ENCODE assay signal across 23 cellular contexts in the genomic region with DNA sequence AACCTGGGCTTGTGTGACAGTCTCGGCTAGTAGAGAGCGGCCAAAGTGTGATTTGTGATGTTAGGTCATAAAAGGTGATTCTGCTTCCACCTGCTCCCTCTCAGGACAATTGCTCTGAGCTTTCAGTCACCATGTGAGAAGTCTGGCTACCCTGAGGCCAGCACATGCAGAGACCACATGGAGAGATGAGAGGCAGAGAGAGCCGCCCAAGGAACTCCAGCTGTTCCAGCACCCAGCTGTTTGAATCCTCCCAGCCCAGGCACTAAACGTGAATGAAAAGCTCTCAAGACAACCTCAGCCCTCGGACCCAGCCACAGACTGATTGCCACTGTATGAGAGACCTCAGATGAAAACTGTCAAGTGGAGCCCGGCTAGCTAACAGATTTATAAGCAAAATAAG.
"Had no signal": no experiment of that assay in that cellular context is flagged by ENCODE, and none has a peak within 500 bp of the region (broad histone marks: within the 10 kb centered on the region; RNA-seq: fewer than 3 reads in every experiment).

No MANE protein-coding gene starts in this region.

- H3K9me3 ChIP-seq: body of pancreas, colonic mucosa, thoracic aorta, upper lobe of left lung had no signal

- H3K4me1 ChIP-seq: body of pancreas, colonic mucosa, parathyroid adenoma, upper lobe of left lung had no signal

- H2AFZ ChIP-seq: hepatocyte, parathyroid adenoma had no signal

- ATAC-seq: activated CD4-positive, CD25-positive, alpha-beta regulatory T cell treated with anti-CD3 and anti-CD28 coated beads, Interleukin-2, amount 50 U/mL, for 24 hours; activated CD8-positive, alpha-beta T cell treated with anti-CD3 and anti-CD28 coated beads, Interleukin-2, amount 10 ng/mL, durations not matched to agents 7 days and 5 days; body of pancreas; naive thymus-derived CD8-positive, alpha-beta T cell; sciatic nerve had no signal

- H3K4me3 ChIP-seq: body of pancreas, colonic mucosa, hepatocyte, smooth muscle cell, thoracic aorta, upper lobe of left lung had no signal

- H3K36me3 ChIP-seq: colonic mucosa, thoracic aorta, upper lobe of left lung had no signal

- H3K4me3 Mint-ChIP-seq: activated CD4-positive, alpha-beta T cell treated with anti-CD3 and anti-CD28 coated beads, Interleukin-2, amount 10 ng/mL, durations not matched to agents 7 days and 5 days; activated CD8-positive, alpha-beta T cell treated with anti-CD3 and anti-CD28 coated beads, Interleukin-2, amount 10 ng/mL, durations not matched to agents 7 days and 5 days; activated naive CD8-positive, alpha-beta T cell treated with anti-CD3 and anti-CD28 coated beads, Interleukin-2, amount 10 ng/mL, durations not matched to agents 7 days and 5 days; activated T-cell treated with anti-CD3 and anti-CD28 coated beads, Interleukin-2, amount 50 U/mL, for 24 hours; endodermal cell; naive thymus-derived CD8-positive, alpha-beta T cell; stimulated activated memory B cell treated with anti-CD40 and anti-IgM and Interleukin-4, amounts not matched to agents 10 μg/mL and 1 μg/mL and 100 μg/mL, for 72 hours had no signal

- H3K36me3 Mint-ChIP-seq: activated naive CD8-positive, alpha-beta T cell treated with anti-CD3 and anti-CD28 coated beads, Interleukin-2, amount 10 ng/mL, durations not matched to agents 7 days and 5 days; stimulated activated memory B cell treated with anti-CD40 and anti-IgM and Interleukin-4, amounts not matched to agents 10 μg/mL and 1 μg/mL and 100 μg/mL, for 72 hours had no signal

- H3K27ac ChIP-seq: body of pancreas, colonic mucosa, epithelial cell of prostate, hepatocyte, parathyroid adenoma, thoracic aorta, upper lobe of left lung had no signal

- H3K4me2 ChIP-seq: hepatocyte, smooth muscle cell had no signal

- H3K9me3 Mint-ChIP-seq: activated CD4-positive, alpha-beta T cell treated with anti-CD3 and anti-CD28 coated beads, Interleukin-2, amount 10 ng/mL, durations not matched to agents 7 days and 5 days; activated naive CD8-positive, alpha-beta T cell treated with anti-CD3 and anti-CD28 coated beads, Interleukin-2, amount 10 ng/mL, durations not matched to agents 7 days and 5 days; activated T-cell treated with anti-CD3 and anti-CD28 coated beads, Interleukin-2, amount 50 U/mL, for 24 hours; activated T-helper 2 cell treated with anti-CD3 and anti-CD28 coated beads, Interferon-gamma antibody, Interleukin-2, Interleukin-4, amounts not matched to agents 10 μg/mL and 5 μg/mL and 100 μg/mL, durations not matched to agents 14 hours and 24 hours and 36 hours; endodermal cell; stimulated activated memory B cell treated with anti-CD40 and anti-IgM and Interleukin-4, amounts not matched to agents 10 μg/mL and 1 μg/mL and 100 μg/mL, for 72 hours had no signal

- H3K79me2 ChIP-seq: hepatocyte, parathyroid adenoma had no signal

- H3K27ac Mint-ChIP-seq: activated CD4-positive, alpha-beta T cell treated with anti-CD3 and anti-CD28 coated beads, Interleukin-2, amount 10 ng/mL, durations not matched to agents 7 days and 5 days; activated CD8-positive, alpha-beta T cell treated with anti-CD3 and anti-CD28 coated beads, Interleukin-2, amount 10 ng/mL, durations not matched to agents 7 days and 5 days; activated naive CD8-positive, alpha-beta T cell treated with anti-CD3 and anti-CD28 coated beads, Interleukin-2, amount 10 ng/mL, durations not matched to agents 7 days and 5 days; activated T-cell treated with anti-CD3 and anti-CD28 coated beads, Interleukin-2, amount 50 U/mL, for 24 hours; activated T-helper 2 cell treated with anti-CD3 and anti-CD28 coated beads, Interferon-gamma antibody, Interleukin-2, Interleukin-4, amounts not matched to agents 10 μg/mL and 5 μg/mL and 100 μg/mL, durations not matched to agents 14 hours and 24 hours and 36 hours; endodermal cell; naive thymus-derived CD8-positive, alpha-beta T cell; stimulated activated memory B cell treated with anti-CD40 and anti-IgM and Interleukin-4, amounts not matched to agents 10 μg/mL and 1 μg/mL and 100 μg/mL, for 72 hours had no signal

- H3K9ac ChIP-seq: parathyroid adenoma had no signal

- H3K4me1 Mint-ChIP-seq: activated CD4-positive, alpha-beta T cell treated with anti-CD3 and anti-CD28 coated beads, Interleukin-2, amount 10 ng/mL, durations not matched to agents 7 days and 5 days; activated naive CD8-positive, alpha-beta T cell treated with anti-CD3 and anti-CD28 coated beads, Interleukin-2, amount 10 ng/mL, durations not matched to agents 7 days and 5 days; naive thymus-derived CD8-positive, alpha-beta T cell; stimulated activated memory B cell treated with anti-CD40 and anti-IgM and Interleukin-4, amounts not matched to agents 10 μg/mL and 1 μg/mL and 100 μg/mL, for 72 hours had no signal

- DNase-seq: activated CD4-positive, alpha-beta T cell treated with anti-CD3 and anti-CD28 coated beads, Interleukin-2, amount 10 ng/mL, durations not matched to agents 7 days and 5 days; activated CD8-positive, alpha-beta T cell treated with anti-CD3 and anti-CD28 coated beads, Interleukin-2, amount 10 ng/mL, durations not matched to agents 7 days and 5 days; activated naive CD4-positive, alpha-beta T cell treated with Interleukin-2 at 50 U/mL for 16 hours; activated naive CD8-positive, alpha-beta T cell treated with anti-CD3 and anti-CD28 coated beads, Interleukin-2, amount 10 ng/mL, durations not matched to agents 7 days and 5 days; activated T-cell treated with anti-CD3 and anti-CD28 coated beads, Interleukin-2, amount 50 U/mL, for 24 hours; body of pancreas; central memory CD4-positive, alpha-beta T cell; colonic mucosa; endodermal cell; foreskin fibroblast; mesenchymal stem cell; naive thymus-derived CD8-positive, alpha-beta T cell; stimulated activated CD4-positive, alpha-beta T cell treated with anti-CD3 and anti-CD28 coated beads, Interleukin-4, amount 100 ng/mL, for 4 hours; upper lobe of left lung had no signal

- H3K27me3 ChIP-seq: body of pancreas, colonic mucosa, hepatocyte, upper lobe of left lung had no signal
